1 cellular context compared by ENCODE assay signal in genomic region chr5:90014420-90014819, GRCh38.
TF ChIP-seq lines count a peak whose summit lies in the region.

No MANE protein-coding gene starts in this region.

TF ChIP-seq in GM12878, 131 proteins besides CTCF, POLR2A, EP300 and RAD21 (continued from another document):
- TF ChIP-seq, protein P1, sequence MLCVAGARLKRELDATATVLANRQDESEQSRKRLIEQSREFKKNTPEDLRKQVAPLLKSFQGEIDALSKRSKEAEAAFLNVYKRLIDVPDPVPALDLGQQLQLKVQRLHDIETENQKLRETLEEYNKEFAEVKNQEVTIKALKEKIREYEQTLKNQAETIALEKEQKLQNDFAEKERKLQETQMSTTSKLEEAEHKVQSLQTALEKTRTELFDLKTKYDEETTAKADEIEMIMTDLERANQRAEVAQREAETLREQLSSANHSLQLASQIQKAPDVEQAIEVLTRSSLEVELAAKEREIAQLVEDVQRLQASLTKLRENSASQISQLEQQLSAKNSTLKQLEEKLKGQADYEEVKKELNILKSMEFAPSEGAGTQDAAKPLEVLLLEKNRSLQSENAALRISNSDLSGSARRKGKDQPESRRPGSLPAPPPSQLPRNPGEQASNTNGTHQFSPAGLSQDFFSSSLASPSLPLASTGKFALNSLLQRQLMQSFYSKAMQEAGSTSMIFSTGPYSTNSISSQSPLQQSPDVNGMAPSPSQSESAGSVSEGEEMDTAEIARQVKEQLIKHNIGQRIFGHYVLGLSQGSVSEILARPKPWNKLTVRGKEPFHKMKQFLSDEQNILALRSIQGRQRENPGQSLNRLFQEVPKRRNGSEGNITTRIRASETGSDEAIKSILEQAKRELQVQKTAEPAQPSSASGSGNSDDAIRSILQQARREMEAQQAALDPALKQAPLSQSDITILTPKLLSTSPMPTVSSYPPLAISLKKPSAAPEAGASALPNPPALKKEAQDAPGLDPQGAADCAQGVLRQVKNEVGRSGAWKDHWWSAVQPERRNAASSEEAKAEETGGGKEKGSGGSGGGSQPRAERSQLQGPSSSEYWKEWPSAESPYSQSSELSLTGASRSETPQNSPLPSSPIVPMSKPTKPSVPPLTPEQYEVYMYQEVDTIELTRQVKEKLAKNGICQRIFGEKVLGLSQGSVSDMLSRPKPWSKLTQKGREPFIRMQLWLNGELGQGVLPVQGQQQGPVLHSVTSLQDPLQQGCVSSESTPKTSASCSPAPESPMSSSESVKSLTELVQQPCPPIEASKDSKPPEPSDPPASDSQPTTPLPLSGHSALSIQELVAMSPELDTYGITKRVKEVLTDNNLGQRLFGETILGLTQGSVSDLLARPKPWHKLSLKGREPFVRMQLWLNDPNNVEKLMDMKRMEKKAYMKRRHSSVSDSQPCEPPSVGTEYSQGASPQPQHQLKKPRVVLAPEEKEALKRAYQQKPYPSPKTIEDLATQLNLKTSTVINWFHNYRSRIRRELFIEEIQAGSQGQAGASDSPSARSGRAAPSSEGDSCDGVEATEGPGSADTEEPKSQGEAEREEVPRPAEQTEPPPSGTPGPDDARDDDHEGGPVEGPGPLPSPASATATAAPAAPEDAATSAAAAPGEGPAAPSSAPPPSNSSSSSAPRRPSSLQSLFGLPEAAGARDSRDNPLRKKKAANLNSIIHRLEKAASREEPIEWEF (IDR thresholded peaks at IDR 0.05; ENCODE audit: insufficient replicate concordance, low read depth, low read length) = no peak
- no peak for TF ChIP-seq RAD51 (IDR thresholded peaks at IDR 0.05)
- TF ChIP-seq CBFB (IDR thresholded peaks at IDR 0.05; ENCODE audit: low read depth) = peak; percentile 43; the same call in 1 of the 2 replicates
- TF ChIP-seq HCFC1 (IDR thresholded peaks at IDR 0.05; ENCODE audit: low read length) = no peak
- TF ChIP-seq TCF3 (IDR thresholded peaks at IDR 0.05; ENCODE audit: borderline replicate concordance, insufficient read depth, low read depth, low read length) = 0 out of 2 replicates have a peak, but pooled peaks have one; percentile 42
- TF ChIP-seq NFIC (IDR thresholded peaks at IDR 0.05; ENCODE audit: low read depth, low read length) = peak; percentile 57
